Comparison of ENCODE assay signal across 30 cellular contexts in genomic region chr3:198062068-198062465, GRCh38.
"Had no signal": no experiment of that assay in that cellular context is flagged by ENCODE, and none has a peak within 500 bp of the region (broad histone marks: within the 10 kb centered on the region; RNA-seq: fewer than 3 reads in every experiment).

No MANE protein-coding gene starts in this region.

- H3K9me3 Mint-ChIP-seq: activated CD4-positive, alpha-beta memory T cell treated with anti-CD3 and anti-CD28 coated beads for 36 hours; activated CD4-positive, alpha-beta T cell treated with anti-CD3 and anti-CD28 coated beads, Interleukin-2, amount 10 ng/mL, durations not matched to agents 24 days and 14 days; activated T-cell treated with anti-CD3 and anti-CD28 coated beads, Interleukin-2, amount 50 U/mL, for 4 hours; activated T-helper 17 cell treated with anti-CD3 and anti-CD28 coated beads, Interleukin-2, amount 50 U/mL, for 72 hours had no signal

- H3K4me1 Mint-ChIP-seq: activated CD4-positive, alpha-beta T cell treated with anti-CD3 and anti-CD28 coated beads, Interleukin-2, amount 10 ng/mL, durations not matched to agents 24 days and 14 days; activated CD8-positive, alpha-beta memory T cell treated with anti-CD3 and anti-CD28 coated beads, Interleukin-2, amount 10 ng/mL, durations not matched to agents 7 days and 5 days; endodermal cell had no signal

- H3K27ac ChIP-seq: brain microvascular endothelial cell, colonic mucosa, dorsolateral prefrontal cortex, esophagus squamous epithelium, gastroesophageal sphincter, heart right ventricle, hepatocyte had no signal

- H3K27ac Mint-ChIP-seq: activated CD4-positive, alpha-beta memory T cell treated with anti-CD3 and anti-CD28 coated beads for 36 hours; activated CD4-positive, alpha-beta T cell treated with anti-CD3 and anti-CD28 coated beads for 36 hours; activated CD4-positive, alpha-beta T cell treated with anti-CD3 and anti-CD28 coated beads, Interleukin-2, amount 10 ng/mL, durations not matched to agents 24 days and 14 days; activated CD8-positive, alpha-beta memory T cell treated with anti-CD3 and anti-CD28 coated beads, Interleukin-2, amount 10 ng/mL, durations not matched to agents 7 days and 5 days; activated CD8-positive, alpha-beta T cell treated with anti-CD3 and anti-CD28 coated beads, Interleukin-2, amount 10 ng/mL, durations not matched to agents 7 days and 5 days; activated naive CD8-positive, alpha-beta T cell; activated T-helper 17 cell treated with anti-CD3 and anti-CD28 coated beads, Interleukin-2, amount 50 U/mL, for 72 hours; endodermal cell had no signal

- H3K27me3 ChIP-seq: brain microvascular endothelial cell, colonic mucosa had no signal

- H2AFZ ChIP-seq: hepatocyte had no signal

- ATAC-seq: activated CD8-positive, alpha-beta memory T cell treated with anti-CD3 and anti-CD28 coated beads, Interleukin-2, amount 10 ng/mL, durations not matched to agents 7 days and 5 days; activated CD8-positive, alpha-beta T cell treated with anti-CD3 and anti-CD28 coated beads, Interleukin-2, amount 10 ng/mL, durations not matched to agents 7 days and 5 days; gastroesophageal sphincter; heart right ventricle had no signal

- H3K4me1 ChIP-seq: colonic mucosa, esophagus squamous epithelium, gastroesophageal sphincter, heart right ventricle had no signal

- H3K4me3 ChIP-seq: colonic mucosa, dorsolateral prefrontal cortex, esophagus squamous epithelium, gastroesophageal sphincter, heart right ventricle, hepatocyte had no signal

- H3K79me2 ChIP-seq: hepatocyte had no signal

- H3K9me3 ChIP-seq: colonic mucosa, esophagus squamous epithelium, gastroesophageal sphincter, heart right ventricle had no signal

- H3K4me3 Mint-ChIP-seq: activated CD4-positive, alpha-beta memory T cell treated with anti-CD3 and anti-CD28 coated beads for 36 hours; activated CD4-positive, alpha-beta T cell treated with anti-CD3 and anti-CD28 coated beads for 36 hours; activated CD4-positive, alpha-beta T cell treated with anti-CD3 and anti-CD28 coated beads, Interleukin-2, amount 10 ng/mL, durations not matched to agents 24 days and 14 days; activated CD8-positive, alpha-beta memory T cell treated with anti-CD3 and anti-CD28 coated beads, Interleukin-2, amount 10 ng/mL, durations not matched to agents 7 days and 5 days; activated CD8-positive, alpha-beta T cell treated with anti-CD3 and anti-CD28 coated beads, Interleukin-2, amount 10 ng/mL, durations not matched to agents 7 days and 5 days; activated naive CD8-positive, alpha-beta T cell; activated T-cell treated with anti-CD3 and anti-CD28 coated beads, Interleukin-2, amount 50 U/mL, for 4 hours; activated T-helper 17 cell treated with anti-CD3 and anti-CD28 coated beads, Interleukin-2, amount 50 U/mL, for 72 hours; endodermal cell had no signal

- DNase-seq: activated CD4-positive, alpha-beta memory T cell treated with anti-CD3 and anti-CD28 coated beads for 36 hours; activated CD4-positive, alpha-beta T cell treated with anti-CD3 and anti-CD28 coated beads for 36 hours; activated CD4-positive, alpha-beta T cell treated with anti-CD3 and anti-CD28 coated beads, Interleukin-2, amount 10 ng/mL, durations not matched to agents 24 days and 14 days; activated CD4-positive, CD25-positive, alpha-beta regulatory T cell; activated CD4-positive, CD25-positive, alpha-beta regulatory T cell treated with anti-CD3 and anti-CD28 coated beads, Interleukin-2, amount 50 U/mL, for 72 hours; activated CD8-positive, alpha-beta memory T cell treated with anti-CD3 and anti-CD28 coated beads, Interleukin-2, amount 10 ng/mL, durations not matched to agents 7 days and 5 days; activated CD8-positive, alpha-beta memory T cell treated with anti-CD3 and anti-CD28 coated beads, Interleukin-2, amount 50 U/mL, for 4 hours; activated CD8-positive, alpha-beta T cell treated with anti-CD3 and anti-CD28 coated beads, Interleukin-2, amount 10 ng/mL, durations not matched to agents 7 days and 5 days; activated effector memory CD4-positive, alpha-beta T cell treated with Interleukin-2 at 50 U/mL for 16 hours; activated gamma-delta T cell treated with Interleukin-2 at 50 U/mL for 16 hours; activated naive CD4-positive, alpha-beta T cell treated with anti-CD3 and anti-CD28 coated beads, Interleukin-2, amount 50 U/mL, for 16 hours; activated naive CD4-positive, alpha-beta T cell treated with Interleukin-2 at 50 U/mL for 16 hours; activated T-cell treated with anti-CD3 and anti-CD28 coated beads, Interleukin-2, amount 50 U/mL, for 4 hours; amniotic stem cell; anterior cingulate cortex; brain microvascular endothelial cell; caudate nucleus; colonic mucosa; dorsolateral prefrontal cortex; effector memory CD4-positive, alpha-beta T cell; endodermal cell; erythroblast; esophagus squamous epithelium; foreskin melanocyte; heart right ventricle; T-helper 2 cell had no signal

- H3K36me3 ChIP-seq: brain microvascular endothelial cell, colonic mucosa, esophagus squamous epithelium, gastroesophageal sphincter, heart right ventricle had no signal

- H3K36me3 Mint-ChIP-seq: activated CD8-positive, alpha-beta memory T cell treated with anti-CD3 and anti-CD28 coated beads, Interleukin-2, amount 10 ng/mL, durations not matched to agents 7 days and 5 days had no signal

- H3K4me2 ChIP-seq: hepatocyte had no signal
